6 cellular contexts compared by ENCODE assay signal in the genomic region with DNA sequence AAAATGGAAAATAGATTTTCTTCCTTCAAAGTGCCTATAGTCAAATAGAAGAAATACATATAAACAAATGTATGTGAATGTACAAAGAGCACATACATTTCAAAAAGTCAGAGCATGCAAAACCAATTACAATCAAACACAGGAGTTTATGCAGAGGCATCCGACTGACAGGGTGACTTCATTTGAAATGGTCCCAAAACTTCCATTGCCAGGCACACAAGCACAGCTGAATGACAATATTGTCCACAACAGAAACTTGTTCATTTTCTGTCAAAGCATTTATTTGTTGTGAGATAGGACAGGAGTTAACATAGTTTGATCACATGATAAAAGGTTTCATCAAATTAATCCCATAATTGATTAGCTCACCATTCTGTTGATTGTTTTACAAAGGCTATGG.
"Had no signal": no experiment of that assay in that cellular context is flagged by ENCODE, and none has a peak within 500 bp of the region (broad histone marks: within the 10 kb centered on the region; RNA-seq: fewer than 3 reads in every experiment).

No MANE protein-coding gene starts in this region.

- DNase-seq: H9, HCEC 1CT, IMR-90, KG1 had no signal

- H3K4me3 ChIP-seq: GM23338, K562 had no signal

- ATAC-seq: GM23338, K562 had no signal
